Comparison of ENCODE assay signal across 18 cellular contexts in genomic region chr3:148202386-148202785, GRCh38.
DNase-seq lines count a peak whose midpoint lies in the region; ATAC-seq, FAIRE-seq and TF ChIP-seq lines count a peak whose summit lies in the region.
"Had no signal": no experiment of that assay in that cellular context is flagged by ENCODE, and none has a peak within 500 bp of the region (broad histone marks: within the 10 kb centered on the region; RNA-seq: fewer than 3 reads in every experiment).

No MANE protein-coding gene starts in this region.

- peaks cover 1% of the 10 kb centered on the region for H3K9me3 Mint-ChIP-seq in type B pancreatic cell

- no peak for TF ChIP-seq EP300 in sigmoid colon (IDR thresholded peaks at IDR 0.05)

- no peaks in the 10 kb centered on the region for H3K36me3 Mint-ChIP-seq in type B pancreatic cell
- H3K36me3 Mint-ChIP-seq: mesothelial cell of epicardium had no signal

- no peaks in the 10 kb centered on the region for H3K9me3 ChIP-seq in sigmoid colon
- H3K9me3 ChIP-seq: ovary had no signal

- H3K36me3 ChIP-seq in sigmoid colon, result no peaks in the 10 kb centered on the region
- H3K36me3 ChIP-seq: brain microvascular endothelial cell, ovary had no signal

- intact Hi-C loops in sigmoid colon (cut with DNase I), result no loop called here

- no peak overlapping the region for H3K4me3 ChIP-seq in sigmoid colon
- H3K4me3 ChIP-seq: ovary had no signal

- no peak overlapping the region for H3K27ac Mint-ChIP-seq in type B pancreatic cell
- H3K27ac Mint-ChIP-seq: activated B cell treated with CpG ODN at 0.5 μM for 24 hours, mesothelial cell of epicardium had no signal

- TF ChIP-seq POLR2A in sigmoid colon (IDR thresholded peaks at IDR 0.05), result no peak

- H3K27ac ChIP-seq in VCaP (no peak overlapping the region), sigmoid colon (no peak overlapping the region)
- H3K27ac ChIP-seq: brain microvascular endothelial cell, ovary had no signal

- H3K27me3 Mint-ChIP-seq in type B pancreatic cell, result peaks cover 3% of the 10 kb centered on the region
- H3K27me3 Mint-ChIP-seq: activated B cell treated with CpG ODN at 0.5 μM for 24 hours had no signal

- FAIRE-seq in RCC 7860 (lab: Jason Lieb, UNC), result no peak

- no peaks in the 10 kb centered on the region for H3K4me1 ChIP-seq in sigmoid colon

- TF ChIP-seq CTCF in VCaP (conservative IDR thresholded peaks at IDR 0.05) (0 out of 2 replicates have a peak, but pooled peaks have one; percentile 14), type B pancreatic cell (conservative IDR thresholded peaks at IDR 0.05) (peak; percentile 34), sigmoid colon (IDR thresholded peaks at IDR 0.05) (no peak)

- WGBS in sigmoid colon, 2 donors, result 29 to 50% methylated on average over 1 of the region's 1 CpG

- peak; percentile 1 for DNase-seq in NCI-H748 (lab: John Stamatoyannopoulos, UW; ENCODE audit: unreplicated experiment)
- DNase-seq in NCI-H748 treated with DMSO at 0.1 percent for 48 hours (lab: John Stamatoyannopoulos, UW), result no peak
- DNase-seq in NAMALWA (ENCODE audit: low spot score), result peak; percentile 58
- DNase-seq in type B pancreatic cell (ENCODE audit: extremely low spot score, unreplicated experiment), result no peak
- DNase-seq in RCC 7860 (ENCODE audit: low spot score), result no peak
- no peak for DNase-seq in sigmoid colon
- DNase-seq: activated B cell treated with CpG ODN at 0.5 μM for 24 hours; activated naive CD4-positive, alpha-beta T cell treated with Interleukin-2 at 50 U/mL for 16 hours; brain microvascular endothelial cell; effector CD4-positive, alpha-beta T cell; foreskin fibroblast; NCI-H1105; NCI-H446; ovary; SHP77 treated with DMSO at 0.1 percent for 48 hours had no signal

- H3K4me3 Mint-ChIP-seq in type B pancreatic cell, result no peak overlapping the region
- H3K4me3 Mint-ChIP-seq: activated B cell treated with CpG ODN at 0.5 μM for 24 hours, mesothelial cell of epicardium had no signal

- H3K4me1 Mint-ChIP-seq in type B pancreatic cell (ENCODE audit: unreplicated experiment), result peaks cover 13% of the 10 kb centered on the region
- H3K4me1 Mint-ChIP-seq: activated B cell treated with CpG ODN at 0.5 μM for 24 hours had no signal

- ATAC-seq in HG03457 (IDR thresholded peaks at IDR 0.05; ENCODE audit: unreplicated experiment), result no peak

- H3K27me3 ChIP-seq in sigmoid colon, result no peaks in the 10 kb centered on the region
- H3K27me3 ChIP-seq: brain microvascular endothelial cell, ovary had no signal

Comparison
In these comparisons a context has a peak if more than half of its experiments do, and no peak if none do; other contexts are left out.
1. DNase-seq: peak in NCI-H748 (single experiment) and NAMALWA (single experiment); none in NCI-H748 treated with DMSO at 0.1 percent for 48 hours (single experiment), type B pancreatic cell (single experiment), RCC 7860 (single experiment) and sigmoid colon (single experiment).
2. CTCF ChIP-seq: peak in VCaP (single experiment) and type B pancreatic cell (single experiment); none in sigmoid colon (0 of 4).